Comparison of ENCODE assay signal across 1 cellular context in the genomic region with DNA sequence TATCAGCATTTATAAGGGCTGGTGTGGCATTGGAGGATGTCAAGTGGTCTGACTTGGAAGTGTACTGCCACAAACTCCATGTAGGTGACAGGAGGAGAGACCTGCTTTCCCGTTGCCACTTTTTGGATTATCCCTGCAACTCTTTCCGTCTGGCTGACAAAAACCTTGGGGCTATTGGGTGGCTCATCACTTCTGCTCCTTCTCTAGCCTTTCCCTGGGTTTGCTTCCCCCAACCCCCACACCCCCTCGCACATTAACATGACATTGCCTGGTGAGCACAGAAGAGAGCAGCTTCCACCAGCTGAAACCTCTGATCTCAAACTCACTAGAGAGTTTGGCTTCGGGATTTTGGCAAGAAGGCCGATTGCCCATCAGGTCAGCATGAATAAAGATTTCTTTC.
TF ChIP-seq lines count a peak whose summit lies in the region.

No MANE protein-coding gene starts in this region.

TF ChIP-seq in HepG2, 621 proteins besides CTCF, POLR2A, EP300 and RAD21:
- TF ChIP-seq ZSCAN5A (CRISPR knock-in tag; IDR thresholded peaks at IDR 0.05; ENCODE audit: borderline replicate concordance), result 0 out of 2 replicates have a peak, but pooled peaks have one; percentile 16
- peak; percentile 5 for TF ChIP-seq ZEB1 (IDR thresholded peaks at IDR 0.05; ENCODE audit: insufficient replicate concordance, low read depth)
- TF ChIP-seq SALL1 (CRISPR knock-in tag; IDR thresholded peaks at IDR 0.05), result peak; percentile 33
- peak; percentile 23 for TF ChIP-seq AGO2 (optimal IDR thresholded peaks at IDR 0.05; ENCODE audit: low read depth, low read length)
- TF ChIP-seq MEIS2 (CRISPR knock-in tag; IDR thresholded peaks at IDR 0.05), result 0 out of 2 replicates have a peak, but pooled peaks have one; percentile 13
- 0 out of 2 replicates have a peak, but pooled peaks have one; percentile 25 for TF ChIP-seq ZNF501 (CRISPR knock-in tag; IDR thresholded peaks at IDR 0.05)
- TF ChIP-seq MYNN (CRISPR knock-in tag; IDR thresholded peaks at IDR 0.05; ENCODE audit: low read depth), result peak; percentile 79; the same call in 1 of the 2 replicates
- TF ChIP-seq ZC3H4 (CRISPR knock-in tag; IDR thresholded peaks at IDR 0.05; ENCODE audit: borderline replicate concordance), result no peak
- 0 out of 2 replicates have a peak, but pooled peaks have one; percentile 48 for TF ChIP-seq SSRP1 (CRISPR knock-in tag; IDR thresholded peaks at IDR 0.05)
- TF ChIP-seq TMF1 (CRISPR knock-in tag; IDR thresholded peaks at IDR 0.05; ENCODE audit: low read depth), result no peak
- TF ChIP-seq SRF (IDR thresholded peaks at IDR 0.05; ENCODE audit: low read depth, low read length), result 0 out of 2 replicates have a peak, but pooled peaks have one; percentile 7
- TF ChIP-seq, protein P1, sequence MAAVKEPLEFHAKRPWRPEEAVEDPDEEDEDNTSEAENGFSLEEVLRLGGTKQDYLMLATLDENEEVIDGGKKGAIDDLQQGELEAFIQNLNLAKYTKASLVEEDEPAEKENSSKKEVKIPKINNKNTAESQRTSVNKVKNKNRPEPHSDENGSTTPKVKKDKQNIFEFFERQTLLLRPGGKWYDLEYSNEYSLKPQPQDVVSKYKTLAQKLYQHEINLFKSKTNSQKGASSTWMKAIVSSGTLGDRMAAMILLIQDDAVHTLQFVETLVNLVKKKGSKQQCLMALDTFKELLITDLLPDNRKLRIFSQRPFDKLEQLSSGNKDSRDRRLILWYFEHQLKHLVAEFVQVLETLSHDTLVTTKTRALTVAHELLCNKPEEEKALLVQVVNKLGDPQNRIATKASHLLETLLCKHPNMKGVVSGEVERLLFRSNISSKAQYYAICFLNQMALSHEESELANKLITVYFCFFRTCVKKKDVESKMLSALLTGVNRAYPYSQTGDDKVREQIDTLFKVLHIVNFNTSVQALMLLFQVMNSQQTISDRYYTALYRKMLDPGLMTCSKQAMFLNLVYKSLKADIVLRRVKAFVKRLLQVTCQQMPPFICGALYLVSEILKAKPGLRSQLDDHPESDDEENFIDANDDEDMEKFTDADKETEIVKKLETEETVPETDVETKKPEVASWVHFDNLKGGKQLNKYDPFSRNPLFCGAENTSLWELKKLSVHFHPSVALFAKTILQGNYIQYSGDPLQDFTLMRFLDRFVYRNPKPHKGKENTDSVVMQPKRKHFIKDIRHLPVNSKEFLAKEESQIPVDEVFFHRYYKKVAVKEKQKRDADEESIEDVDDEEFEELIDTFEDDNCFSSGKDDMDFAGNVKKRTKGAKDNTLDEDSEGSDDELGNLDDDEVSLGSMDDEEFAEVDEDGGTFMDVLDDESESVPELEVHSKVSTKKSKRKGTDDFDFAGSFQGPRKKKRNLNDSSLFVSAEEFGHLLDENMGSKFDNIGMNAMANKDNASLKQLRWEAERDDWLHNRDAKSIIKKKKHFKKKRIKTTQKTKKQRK (IDR thresholded peaks at IDR 0.05; ENCODE audit: low read length), result no peak
- no peak for TF ChIP-seq LCORL (IDR thresholded peaks at IDR 0.05)
- 0 out of 2 replicates have a peak, but pooled peaks have one; percentile 6 for TF ChIP-seq LCORL (CRISPR knock-in tag; IDR thresholded peaks at IDR 0.05)
- no peak for TF ChIP-seq RCOR2 (CRISPR knock-in tag; IDR thresholded peaks at IDR 0.05)
- 0 out of 2 replicates have a peak, but pooled peaks have one; percentile 24 for TF ChIP-seq ZFP91 (CRISPR knock-in tag; IDR thresholded peaks at IDR 0.05; ENCODE audit: borderline replicate concordance)
- TF ChIP-seq, protein P2, sequence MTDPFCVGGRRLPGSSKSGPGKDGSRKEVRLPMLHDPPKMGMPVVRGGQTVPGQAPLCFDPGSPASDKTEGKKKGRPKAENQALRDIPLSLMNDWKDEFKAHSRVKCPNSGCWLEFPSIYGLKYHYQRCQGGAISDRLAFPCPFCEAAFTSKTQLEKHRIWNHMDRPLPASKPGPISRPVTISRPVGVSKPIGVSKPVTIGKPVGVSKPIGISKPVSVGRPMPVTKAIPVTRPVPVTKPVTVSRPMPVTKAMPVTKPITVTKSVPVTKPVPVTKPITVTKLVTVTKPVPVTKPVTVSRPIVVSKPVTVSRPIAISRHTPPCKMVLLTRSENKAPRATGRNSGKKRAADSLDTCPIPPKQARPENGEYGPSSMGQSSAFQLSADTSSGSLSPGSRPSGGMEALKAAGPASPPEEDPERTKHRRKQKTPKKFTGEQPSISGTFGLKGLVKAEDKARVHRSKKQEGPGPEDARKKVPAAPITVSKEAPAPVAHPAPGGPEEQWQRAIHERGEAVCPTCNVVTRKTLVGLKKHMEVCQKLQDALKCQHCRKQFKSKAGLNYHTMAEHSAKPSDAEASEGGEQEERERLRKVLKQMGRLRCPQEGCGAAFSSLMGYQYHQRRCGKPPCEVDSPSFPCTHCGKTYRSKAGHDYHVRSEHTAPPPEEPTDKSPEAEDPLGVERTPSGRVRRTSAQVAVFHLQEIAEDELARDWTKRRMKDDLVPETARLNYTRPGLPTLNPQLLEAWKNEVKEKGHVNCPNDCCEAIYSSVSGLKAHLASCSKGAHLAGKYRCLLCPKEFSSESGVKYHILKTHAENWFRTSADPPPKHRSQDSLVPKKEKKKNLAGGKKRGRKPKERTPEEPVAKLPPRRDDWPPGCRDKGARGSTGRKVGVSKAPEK (CRISPR knock-in tag; IDR thresholded peaks at IDR 0.05; ENCODE audit: borderline replicate concordance), result 0 out of 2 replicates have a peak, but pooled peaks have one; percentile 15
- peak; percentile 65 for TF ChIP-seq RBM22 (optimal IDR thresholded peaks at IDR 0.05; ENCODE audit: low read length)
- no peak for TF ChIP-seq GABPA (IDR thresholded peaks at IDR 0.05; ENCODE audit: low read depth, low read length)
- TF ChIP-seq GABPA (CRISPR knock-in tag; IDR thresholded peaks at IDR 0.05; ENCODE audit: low read depth), result 0 out of 2 replicates have a peak, but pooled peaks have one; percentile 3
